1 cellular context compared by ENCODE assay signal in the genomic region with DNA sequence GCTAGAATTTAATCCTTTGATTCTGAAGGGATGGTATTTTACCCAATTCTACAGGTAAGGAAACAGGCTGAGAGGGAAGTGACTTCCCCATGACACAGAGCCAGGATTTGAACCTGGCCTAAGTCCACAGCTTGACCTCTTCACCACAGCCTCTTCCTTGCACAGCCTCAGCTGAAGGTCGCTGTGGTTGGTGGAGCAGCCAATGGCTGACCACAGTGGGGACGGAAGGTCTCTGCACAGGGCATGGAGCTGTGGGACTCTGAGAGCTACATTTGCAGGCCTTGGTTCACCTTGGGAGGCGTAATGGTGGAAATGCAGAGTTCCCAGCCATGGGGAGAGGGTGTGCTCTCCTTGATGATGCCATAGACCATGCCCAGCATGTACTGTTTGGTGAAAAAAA.
TF ChIP-seq lines count a peak whose summit lies in the region.

No MANE protein-coding gene starts in this region.

TF ChIP-seq in K562, 482 proteins besides CTCF, POLR2A, EP300 and RAD21:
- no peak for TF ChIP-seq ZNF217 (CRISPR knock-in tag; IDR thresholded peaks at IDR 0.05)
- TF ChIP-seq, protein P1, sequence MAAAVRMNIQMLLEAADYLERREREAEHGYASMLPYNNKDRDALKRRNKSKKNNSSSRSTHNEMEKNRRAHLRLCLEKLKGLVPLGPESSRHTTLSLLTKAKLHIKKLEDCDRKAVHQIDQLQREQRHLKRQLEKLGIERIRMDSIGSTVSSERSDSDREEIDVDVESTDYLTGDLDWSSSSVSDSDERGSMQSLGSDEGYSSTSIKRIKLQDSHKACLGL (CRISPR knock-in tag; IDR thresholded peaks at IDR 0.05; ENCODE audit: borderline replicate concordance, poor library complexity, severe bottlenecking), result no peak
- no peak for TF ChIP-seq CCAR2 (IDR thresholded peaks at IDR 0.05; ENCODE audit: low read depth, low read length)
- TF ChIP-seq ZNF23 (CRISPR knock-in tag; IDR thresholded peaks at IDR 0.05), result no peak
- no peak for TF ChIP-seq NRF1 (conservative IDR thresholded peaks at IDR 0.05 in 1 of 2, IDR thresholded peaks at IDR 0.05 in 1 of 2)
- TF ChIP-seq TBP (optimal IDR thresholded peaks at IDR 0.05; ENCODE audit: low read depth, low read length), result no peak
- no peak for TF ChIP-seq FOXA3 (CRISPR knock-in tag; conservative IDR thresholded peaks at IDR 0.05 in 1 of 2, IDR thresholded peaks at IDR 0.05 in 1 of 2)
- TF ChIP-seq KAT8 (IDR thresholded peaks at IDR 0.05; ENCODE audit: low read depth), result no peak
- TF ChIP-seq ARHGAP35 (IDR thresholded peaks at IDR 0.05; ENCODE audit: partially characterized antibody), result no peak
- no peak for TF ChIP-seq ZNF311 (CRISPR knock-in tag; IDR thresholded peaks at IDR 0.05)
- TF ChIP-seq FOXJ3 (CRISPR knock-in tag; IDR thresholded peaks at IDR 0.05), result no peak
